8 cellular contexts compared by ENCODE assay signal in the genomic region with DNA sequence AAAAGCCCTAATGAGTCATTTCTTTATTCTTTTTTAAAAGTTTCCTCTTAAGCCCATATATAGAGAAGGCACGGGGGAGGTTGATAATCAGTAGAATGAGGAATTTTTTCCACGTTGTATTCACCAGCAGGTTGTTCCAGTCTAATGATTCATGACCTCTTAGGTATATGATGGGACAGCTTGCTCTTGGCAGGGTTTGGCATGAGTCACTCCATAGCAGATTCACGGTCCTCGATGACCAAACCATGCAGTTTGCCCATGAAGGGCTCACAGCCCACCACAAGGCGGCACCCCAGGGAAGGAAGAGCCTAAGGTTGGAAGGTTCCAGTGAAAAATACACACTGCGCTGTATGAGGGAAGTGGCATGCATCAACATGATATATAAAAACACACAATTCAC.
DNase-seq lines count a peak whose midpoint lies in the region; ATAC-seq and TF ChIP-seq lines count a peak whose summit lies in the region.

No MANE protein-coding gene starts in this region.

- H3K27ac Mint-ChIP-seq in activated T-cell treated with anti-CD3 and anti-CD28 coated beads, Interleukin-2, amount 50 U/mL, for 24 hours = peak overlapping the region; percentile 92
- H3K27ac Mint-ChIP-seq in stimulated activated memory B cell treated with anti-CD40 and anti-IgM and Interleukin-4, amounts not matched to agents 10 μg/mL and 1 μg/mL and 100 μg/mL, for 72 hours = no peak overlapping the region

- H3K27ac ChIP-seq in hepatocyte = no peak overlapping the region

- no peaks in the 10 kb centered on the region for H3K27me3 ChIP-seq in hepatocyte

- H3K36me3 ChIP-seq in hepatocyte (replicated peaks; ENCODE audit: insufficient read depth, low read depth) = no peaks in the 10 kb centered on the region

- 75% methylated on average over 6 of the region's 6 CpGs for WGBS in hepatocyte (ENCODE audit: low lambda C conversion rate, missing lambda C conversion rate)

- peak; percentile 29 for TF ChIP-seq CTCF in hepatocyte (IDR thresholded peaks at IDR 0.05; ENCODE audit: poor library complexity)

- no peaks in the 10 kb centered on the region for H3K9me3 Mint-ChIP-seq in activated T-cell treated with anti-CD3 and anti-CD28 coated beads, Interleukin-2, amount 50 U/mL, for 24 hours
- H3K9me3 Mint-ChIP-seq in stimulated activated memory B cell treated with anti-CD40 and anti-IgM and Interleukin-4, amounts not matched to agents 10 μg/mL and 1 μg/mL and 100 μg/mL, for 72 hours = no peaks in the 10 kb centered on the region

- ATAC-seq in stimulated activated memory B cell treated with anti-CD40 and anti-IgM and Interleukin-4, amounts not matched to agents 10 μg/mL and 1 μg/mL and 100 μg/mL, for 72 hours = peak; percentile 43
- no peak for ATAC-seq in GM21390 (IDR thresholded peaks at IDR 0.05; ENCODE audit: unreplicated experiment)
- ATAC-seq in HG03139 (IDR thresholded peaks at IDR 0.05; ENCODE audit: unreplicated experiment) = no peak
- ATAC-seq in HG03095 (IDR thresholded peaks at IDR 0.05; ENCODE audit: unreplicated experiment) = no peak

- peaks cover 10% of the 10 kb centered on the region for H3K79me2 ChIP-seq in hepatocyte

- peaks cover 92% of the 10 kb centered on the region for H3K36me3 Mint-ChIP-seq in activated T-cell treated with anti-CD3 and anti-CD28 coated beads, Interleukin-2, amount 50 U/mL, for 24 hours (ENCODE audit: low read depth)
- no peaks in the 10 kb centered on the region for H3K36me3 Mint-ChIP-seq in stimulated activated memory B cell treated with anti-CD40 and anti-IgM and Interleukin-4, amounts not matched to agents 10 μg/mL and 1 μg/mL and 100 μg/mL, for 72 hours

- H3K9me2 ChIP-seq in hepatocyte (replicated peaks; ENCODE audit: insufficient read depth) = no peaks in the 10 kb centered on the region

- no peaks in the 10 kb centered on the region for H3K4me1 ChIP-seq in hepatocyte (ENCODE audit: insufficient read depth)

- no peaks in the 10 kb centered on the region for H4K20me1 ChIP-seq in hepatocyte (ENCODE audit: insufficient read depth, poor library complexity, severe bottlenecking)

- no peak overlapping the region for H3K4me3 Mint-ChIP-seq in activated T-cell treated with anti-CD3 and anti-CD28 coated beads, Interleukin-2, amount 50 U/mL, for 24 hours
- H3K4me3 Mint-ChIP-seq in stimulated activated memory B cell treated with anti-CD40 and anti-IgM and Interleukin-4, amounts not matched to agents 10 μg/mL and 1 μg/mL and 100 μg/mL, for 72 hours = no peak overlapping the region

- H3K9me3 ChIP-seq in hepatocyte (ENCODE audit: low read depth) = no peaks in the 10 kb centered on the region

- H3K4me1 Mint-ChIP-seq in activated T-cell treated with anti-CD3 and anti-CD28 coated beads, Interleukin-2, amount 50 U/mL, for 24 hours (ENCODE audit: low read depth) = peaks cover 62% of the 10 kb centered on the region
- peaks cover 6% of the 10 kb centered on the region for H3K4me1 Mint-ChIP-seq in stimulated activated memory B cell treated with anti-CD40 and anti-IgM and Interleukin-4, amounts not matched to agents 10 μg/mL and 1 μg/mL and 100 μg/mL, for 72 hours

- H3K4me2 ChIP-seq in hepatocyte = no peak overlapping the region

- no peak overlapping the region for H3K4me3 ChIP-seq in hepatocyte

- peak; percentile 61 for DNase-seq in GM04503 (ENCODE audit: low read depth)
- DNase-seq in NCI-H446 treated with DMSO at 0.1 percent for 48 hours (lab: John Stamatoyannopoulos, UW) = peak; percentile 0
- peak; percentile 72 for DNase-seq in activated T-cell treated with anti-CD3 and anti-CD28 coated beads, Interleukin-2, amount 50 U/mL, for 24 hours
- DNase-seq in hepatocyte (ENCODE audit: low spot score) = peak; percentile 57

- no peak overlapping the region for H2AFZ ChIP-seq in hepatocyte

- peaks cover 22% of the 10 kb centered on the region for H3K27me3 Mint-ChIP-seq in activated T-cell treated with anti-CD3 and anti-CD28 coated beads, Interleukin-2, amount 50 U/mL, for 24 hours
- no peaks in the 10 kb centered on the region for H3K27me3 Mint-ChIP-seq in stimulated activated memory B cell treated with anti-CD40 and anti-IgM and Interleukin-4, amounts not matched to agents 10 μg/mL and 1 μg/mL and 100 μg/mL, for 72 hours

Comparison
In these comparisons a context has a peak if more than half of its experiments do, and no peak if none do; other contexts are left out.
1. DNase-seq: peak in every context shown above with its lines; median percentile 72 in activated T-cell treated with anti-CD3 and anti-CD28 coated beads, Interleukin-2, amount 50 U/mL, for 24 hours; 61 in GM04503; 57 in hepatocyte; 0 in NCI-H446 treated with DMSO at 0.1 percent for 48 hours.